Comparison of ENCODE assay signal across 25 cellular contexts in the genomic region with DNA sequence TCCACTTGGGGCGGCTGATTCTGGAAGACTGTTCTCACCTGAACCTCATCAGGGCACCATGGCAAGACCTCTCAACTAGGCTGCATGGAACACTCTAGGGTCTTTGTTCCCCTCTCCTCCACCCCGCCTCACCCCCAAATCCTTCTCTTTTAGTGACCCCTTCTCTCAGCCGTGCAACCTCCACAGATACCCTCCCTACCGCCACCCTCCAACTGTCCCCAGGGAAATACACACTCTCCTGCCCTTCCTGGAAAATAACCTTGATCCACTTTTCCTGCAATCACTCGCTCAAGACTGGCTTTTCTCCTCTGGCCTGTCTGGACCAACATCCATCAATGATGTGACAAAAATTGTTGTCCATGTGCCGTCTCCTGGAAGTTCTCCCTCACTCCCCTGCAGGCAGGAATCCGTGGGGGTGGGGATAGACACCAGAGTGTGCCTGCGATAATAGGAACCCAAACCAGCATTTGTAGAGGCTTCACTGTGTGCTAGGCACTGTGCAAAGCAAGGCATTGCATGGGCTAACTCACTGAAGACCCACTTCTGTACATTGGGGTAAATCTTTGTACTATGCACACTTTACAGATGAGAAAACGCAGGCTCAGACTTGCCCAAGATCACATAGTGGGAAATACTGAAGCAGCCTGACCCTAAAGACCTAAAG.
"Had no signal": no experiment of that assay in that cellular context is flagged by ENCODE, and none has a peak within 500 bp of the region (broad histone marks: within the 10 kb centered on the region; RNA-seq: fewer than 3 reads in every experiment).

No MANE protein-coding gene starts in this region.

- H3K4me3 Mint-ChIP-seq: activated naive CD4-positive, alpha-beta T cell treated with anti-CD3 and anti-CD28 coated beads for 36 hours; activated naive CD8-positive, alpha-beta T cell treated with anti-CD3 and anti-CD28 coated beads, Interleukin-2, amount 10 ng/mL, durations not matched to agents 7 days and 5 days; naive thymus-derived CD4-positive, alpha-beta T cell; T-cell; T-helper 2 cell treated with Interferon-gamma antibody and Interleukin-4, amounts not matched to agents 5 μg/mL and 100 μg/mL, for 36 hours had no signal

- H3K36me3 Mint-ChIP-seq: activated naive CD8-positive, alpha-beta T cell treated with anti-CD3 and anti-CD28 coated beads, Interleukin-2, amount 10 ng/mL, durations not matched to agents 7 days and 5 days; T-cell had no signal

- H3K4me1 Mint-ChIP-seq: T-cell had no signal

- H3K36me3 ChIP-seq: heart left ventricle, neutrophil, ovary, prostate gland, spleen, thoracic aorta, upper lobe of left lung had no signal

- H3K9me3 ChIP-seq: heart left ventricle, neutrophil, ovary, prostate gland, spleen, thoracic aorta, upper lobe of left lung had no signal

- H3K27ac Mint-ChIP-seq: activated naive CD4-positive, alpha-beta T cell treated with anti-CD3 and anti-CD28 coated beads for 36 hours; activated naive CD8-positive, alpha-beta T cell treated with anti-CD3 and anti-CD28 coated beads, Interleukin-2, amount 10 ng/mL, durations not matched to agents 7 days and 5 days; naive thymus-derived CD4-positive, alpha-beta T cell; T-cell; T-helper 2 cell treated with Interferon-gamma antibody and Interleukin-4, amounts not matched to agents 5 μg/mL and 100 μg/mL, for 36 hours had no signal

- DNase-seq: activated CD4-positive, alpha-beta T cell treated with anti-CD3 and anti-CD28 coated beads for 4 hours; activated CD4-positive, alpha-beta T cell treated with anti-CD3 and anti-CD28 coated beads, Interleukin-2, amount 50 U/mL, for 48 hours; activated CD4-positive, CD25-positive, alpha-beta regulatory T cell; activated naive CD4-positive, alpha-beta T cell treated with anti-CD3 and anti-CD28 coated beads for 36 hours; activated naive CD8-positive, alpha-beta T cell treated with anti-CD3 and anti-CD28 coated beads, Interleukin-2, amount 10 ng/mL, durations not matched to agents 7 days and 5 days; activated T-cell treated with anti-CD3 and anti-CD28 coated beads, Interleukin-2, amount 50 U/mL, for 48 hours; amniotic stem cell; cerebellar nuclear complex; heart left ventricle; islet precursor cell; naive thymus-derived CD4-positive, alpha-beta T cell; ovary; spleen; stimulated activated CD4-positive, alpha-beta T cell treated with anti-CD3 and anti-CD28 coated beads, Interleukin-4, amount 100 ng/mL, for 1 hour; stimulated activated naive CD4-positive, alpha-beta T cell treated with Interleukin-2 at 50 U/mL for 16 hours; T-cell; upper lobe of left lung had no signal

- H3K4me1 ChIP-seq: prostate gland had no signal

- H3K9me3 Mint-ChIP-seq: activated naive CD4-positive, alpha-beta T cell treated with anti-CD3 and anti-CD28 coated beads for 36 hours; activated naive CD8-positive, alpha-beta T cell treated with anti-CD3 and anti-CD28 coated beads, Interleukin-2, amount 10 ng/mL, durations not matched to agents 7 days and 5 days; T-helper 2 cell treated with Interferon-gamma antibody and Interleukin-4, amounts not matched to agents 5 μg/mL and 100 μg/mL, for 36 hours had no signal

- H3K27ac ChIP-seq: coronary artery, epithelial cell of prostate, heart left ventricle, neutrophil, ovary, prostate gland, spleen, thoracic aorta, upper lobe of left lung had no signal

- H3K4me3 ChIP-seq: coronary artery, heart left ventricle, lung, ovary, prostate gland, spleen, thoracic aorta, upper lobe of left lung had no signal

- H3K27me3 ChIP-seq: heart left ventricle, neutrophil, ovary, spleen, upper lobe of left lung had no signal

- ATAC-seq: heart left ventricle; left lobe of liver; naive thymus-derived CD4-positive, alpha-beta T cell; T-cell had no signal
